ENCODE assay signal across 1 cellular context in genomic region chr22:40070701-40071100, GRCh38.
TF ChIP-seq lines count a peak whose summit lies in the region.

No MANE protein-coding gene starts in this region.

TF ChIP-seq in liver, 16 proteins besides CTCF, POLR2A, EP300 and RAD21 (continued from another document):
- TF ChIP-seq ZBTB33 (IDR thresholded peaks at IDR 0.05) (no peak), RXRA (IDR thresholded peaks at IDR 0.05) (peak; percentile 65 to 74), YY1 (IDR thresholded peaks at IDR 0.05) (peak; percentile 28), HNF4A (conservative IDR thresholded peaks at IDR 0.05) (peak; percentile 76 to 78)
TF ChIP-seq in liver: peak in this region for 5.
